ENCODE assay signal across 11 cellular contexts in the genomic region with DNA sequence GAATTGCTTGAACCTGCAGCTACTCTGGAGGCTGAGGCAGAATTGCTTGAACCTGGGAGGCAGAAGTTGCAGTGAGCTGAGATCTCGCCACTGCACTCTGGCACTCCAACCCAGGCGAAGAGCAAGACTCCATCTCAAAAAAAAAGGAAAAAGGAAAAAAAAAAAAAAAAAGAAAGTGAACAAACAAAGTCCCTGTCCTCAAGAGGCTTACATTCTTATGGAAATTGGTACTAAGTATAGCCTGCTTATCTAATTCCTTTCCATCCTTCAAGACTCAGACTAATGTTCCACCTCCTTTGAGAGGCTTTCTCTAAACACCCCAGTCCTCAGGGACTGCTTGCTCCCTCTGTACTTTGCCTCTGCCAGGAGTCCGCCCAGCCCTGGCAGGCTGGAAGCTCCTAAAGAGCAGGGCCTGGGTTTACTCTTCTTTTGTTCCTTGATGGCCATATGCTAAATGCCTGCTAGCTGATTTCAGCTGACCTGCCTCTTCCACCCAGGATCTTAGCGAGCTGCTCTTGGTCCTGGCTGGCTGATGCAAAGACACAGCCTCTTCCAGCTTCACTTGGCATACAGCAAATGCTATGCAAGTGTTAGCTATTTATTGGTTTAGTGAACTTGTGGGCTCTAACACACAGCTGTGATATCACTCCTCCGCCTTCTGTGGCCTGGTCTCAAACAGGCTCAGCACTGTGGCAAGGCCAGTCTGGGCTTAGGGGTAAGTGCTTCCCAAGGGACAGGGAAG. TPM values are rescaled to one million over a fixed set of nuclear protein-coding genes. Genes with fewer than 3 reads are reported as not detected.
DNase-seq lines count a peak whose midpoint lies in the region; ATAC-seq and TF ChIP-seq lines count a peak whose summit lies in the region.
"Had no signal": no experiment of that assay in that cellular context is flagged by ENCODE, and none has a peak within 500 bp of the region (broad histone marks: within the 10 kb centered on the region; RNA-seq: fewer than 3 reads in every experiment).

No MANE protein-coding gene starts in this region.

- POLR2A ChIA-PET in CD8-positive, alpha-beta memory T cell (lab: Charles Lee): interaction anchor here (2.5 kb wide), 1 partner anchor 9 kb away, joined by 9 read pairs; the partner anchor contains the start of gene SLC9A1

- H3K36me3 Mint-ChIP-seq in CD8-positive, alpha-beta memory T cell: peaks cover 0 to 25% (median 5%) of the 10 kb centered on the region in 3 donors

- no peaks in the 10 kb centered on the region for H3K27me3 ChIP-seq in CD8-positive, alpha-beta memory T cell (ENCODE audit: insufficient read depth, low read length, poor library complexity, severe bottlenecking)
- no peaks in the 10 kb centered on the region for H3K27me3 ChIP-seq in RWPE2 (ENCODE audit: insufficient read depth, poor library complexity, severe bottlenecking)
- no peaks in the 10 kb centered on the region for H3K27me3 ChIP-seq in foreskin keratinocyte
- no peaks in the 10 kb centered on the region for H3K27me3 ChIP-seq in rectal smooth muscle tissue (ENCODE audit: control insufficient read depth, insufficient read depth, low read length)

- H3K27ac ChIP-seq in CD8-positive, alpha-beta memory T cell (ENCODE audit: low read depth, low read length): peak overlapping the region; percentile 41
- H3K27ac ChIP-seq in RWPE2 (ENCODE audit: poor library complexity, severe bottlenecking) (peak overlapping the region; percentile 78), foreskin keratinocyte (peak overlapping the region; percentile 49), rectal smooth muscle tissue (ENCODE audit: low read depth, low read length) (peak overlapping the region; percentile 90)

- no peaks in the 10 kb centered on the region for H3K36me3 ChIP-seq in CD8-positive, alpha-beta memory T cell (ENCODE audit: insufficient read depth, low read length)
- H3K36me3 ChIP-seq in RWPE2 (ENCODE audit: low read depth) (peaks cover 23% of the 10 kb centered on the region), rectal smooth muscle tissue (ENCODE audit: control insufficient read depth, insufficient read depth, low read length) (no peaks in the 10 kb centered on the region)

- H3K9ac ChIP-seq in rectal smooth muscle tissue (ENCODE audit: low read length): no peak overlapping the region

- no peaks in the 10 kb centered on the region for H3K9me3 ChIP-seq in CD8-positive, alpha-beta memory T cell (ENCODE audit: low read length)
- H3K9me3 ChIP-seq in RWPE2 (ENCODE audit: severe bottlenecking): no peaks in the 10 kb centered on the region

- CTCF ChIA-PET in CD8-positive, alpha-beta memory T cell (lab: Charles Lee): interaction anchor here (1.0 to 2.8 kb wide), 2 partner anchors 9 to 17 kb away, joined by 3 to 9 read pairs; partner anchors contain the start of gene SLC9A1

- peaks cover 32 to 45% (median 36%) of the 10 kb centered on the region in 3 donors for H3K4me1 Mint-ChIP-seq in CD8-positive, alpha-beta memory T cell

- TF ChIP-seq CTCF in RWPE2 (IDR thresholded peaks at IDR 0.05; ENCODE audit: poor library complexity, severe bottlenecking) (no peak), foreskin keratinocyte (conservative IDR thresholded peaks at IDR 0.05) (no peak)

- H3K4me3 ChIP-seq in CD8-positive, alpha-beta memory T cell (ENCODE audit: low read length): no peak overlapping the region
- H3K4me3 ChIP-seq in RWPE2 (ENCODE audit: severe bottlenecking): no peak overlapping the region
- H3K4me3 ChIP-seq in rectal smooth muscle tissue (ENCODE audit: low read length): no peak overlapping the region

- DNase-seq in CD8-positive, alpha-beta memory T cell: no peak
- DNase-seq in RWPE2 (ENCODE audit: low spot score): no peak
- no peak for DNase-seq in foreskin keratinocyte
- no peak for DNase-seq in UCSD-AML1 (lab: John Stamatoyannopoulos, UW; ENCODE audit: unreplicated experiment)
- DNase-seq: effector CD8-positive, alpha-beta T cell; MV-4-11; stimulated activated CD4-positive, alpha-beta T cell treated with anti-CD3 and anti-CD28 coated beads, Interleukin-12 subunit alpha, Interleukin-12 subunit beta, amount 100 ng/mL, for 4 hours had no signal

- no peak for ATAC-seq in RWPE2 (ENCODE audit: low read depth)
- no peak for ATAC-seq in foreskin keratinocyte
- ATAC-seq in GM18498 (IDR thresholded peaks at IDR 0.05; ENCODE audit: unreplicated experiment): no peak
- no peak for ATAC-seq in HG02884 (IDR thresholded peaks at IDR 0.05; ENCODE audit: unreplicated experiment)
- no peak for ATAC-seq in GM19351 (IDR thresholded peaks at IDR 0.05; ENCODE audit: unreplicated experiment)

- no peak overlapping the region for H3K4me3 Mint-ChIP-seq in CD8-positive, alpha-beta memory T cell

- peak overlapping the region in 1 of 8 donors; percentile 34 for H3K27ac Mint-ChIP-seq in CD8-positive, alpha-beta memory T cell

- no peaks in the 10 kb centered on the region for H3K9me3 Mint-ChIP-seq in CD8-positive, alpha-beta memory T cell

- peaks cover 0 to 2% of the 10 kb centered on the region in 2 donors for H3K27me3 Mint-ChIP-seq in CD8-positive, alpha-beta memory T cell

- peaks cover 34% of the 10 kb centered on the region for H3K4me1 ChIP-seq in CD8-positive, alpha-beta memory T cell (ENCODE audit: insufficient read depth, low read length)
- H3K4me1 ChIP-seq in RWPE2 (ENCODE audit: insufficient read depth, poor library complexity, severe bottlenecking) (peaks cover 55% of the 10 kb centered on the region), foreskin keratinocyte (peaks cover 52% of the 10 kb centered on the region), rectal smooth muscle tissue (ENCODE audit: control insufficient read depth, insufficient read depth, low read length) (peaks cover 36% of the 10 kb centered on the region)

RNA-seq across cellular contexts. Expression of gene SLC9A1, which starts 9.8 kb away (rescaled TPM):
- total RNA-seq in CD8-positive, alpha-beta memory T cell: 10 to 100 TPM; 23.9 to 24.8 TPM
- 15.3 TPM for polyA plus RNA-seq in CD8-positive, alpha-beta memory T cell
- total RNA-seq in foreskin keratinocyte: 25.0 and 29.8 TPM in 2 replicates
- 40.2 and 44.5 TPM in 2 replicates for polyA plus RNA-seq in foreskin keratinocyte
